In the genomic region with DNA sequence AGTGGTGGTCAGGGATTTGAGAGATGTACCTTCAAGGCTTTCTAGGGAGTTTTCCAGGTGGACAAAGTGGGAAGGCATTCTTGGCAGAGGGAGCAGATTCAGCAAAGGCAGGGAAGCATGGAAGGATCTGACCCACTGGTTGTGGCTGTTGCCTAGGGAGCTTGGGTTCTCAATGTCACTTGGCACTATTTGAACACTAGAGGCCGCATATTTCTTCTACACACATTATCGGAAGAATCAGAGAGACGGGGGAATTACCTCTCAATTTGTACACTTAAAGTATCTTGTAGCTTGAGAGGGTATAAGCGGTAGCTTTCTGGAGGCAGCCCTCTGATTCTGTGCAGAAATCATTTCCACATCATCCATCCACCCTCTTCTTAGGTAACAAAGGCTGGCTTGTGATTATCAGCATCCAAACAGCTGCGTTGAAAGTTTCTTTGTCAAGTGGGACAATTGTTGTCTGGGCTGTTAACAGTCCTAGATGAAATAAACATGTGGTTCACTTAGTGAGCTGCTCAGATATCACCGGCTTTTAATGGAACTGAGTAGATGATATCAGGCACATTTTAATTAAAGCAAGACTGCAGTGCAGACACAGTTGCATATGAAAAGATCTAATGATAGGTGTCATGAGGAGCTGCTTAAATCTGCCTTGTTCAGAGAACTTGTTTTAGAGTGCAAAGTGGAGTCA, we compare ENCODE assay signal across 10 cellular contexts. TPM values are rescaled to one million over a fixed set of nuclear protein-coding genes. Genes with fewer than 3 reads are reported as not detected.
A peak's percentile ranks its signal among the peaks of the same experiment; 100 is the strongest.
DNase-seq lines count a peak whose midpoint lies in the region; ATAC-seq and TF ChIP-seq lines count a peak whose summit lies in the region.
"Had no signal": no experiment of that assay in that cellular context is flagged by ENCODE, and none has a peak within 500 bp of the region (broad histone marks: within the 10 kb centered on the region; RNA-seq: fewer than 3 reads in every experiment).

No MANE protein-coding gene starts in this region.

- H3K9me3 ChIP-seq in BLaER1 treated with 17β-estradiol and CSF1 and Interleukin-3, amounts not matched to agents 10 nM and 100 nM (replicated peaks in 1 of 11), result 0 out of 22 replicates have a peak, but pooled peaks cover 0 to 1% (median 0%) of the 10 kb centered on the region in 11 experiments
- H3K9me3 ChIP-seq in HAP-1 (no peaks in the 10 kb centered on the region), tibial nerve (no peaks in the 10 kb centered on the region)
- H3K9me3 ChIP-seq: heart right ventricle had no signal

- H3K4me3 ChIP-seq in BLaER1 treated with 17β-estradiol and CSF1 and Interleukin-3, amounts not matched to agents 10 nM and 100 nM, result peak overlapping the region in 2 of 10 experiments; percentile 64 to 76; a peak in 1 of 20 replicates
- H3K4me3 ChIP-seq in HAP-1 (no peak overlapping the region; the same call in 1 of the 2 replicates), fibroblast of mammary gland (ENCODE audit: control insufficient read depth, low read depth, low read length) (no peak overlapping the region), tibial nerve (no peak overlapping the region)
- H3K4me3 ChIP-seq: heart right ventricle had no signal

- no peak overlapping the region for H3K9ac ChIP-seq in BLaER1 treated with 17β-estradiol and CSF1 and Interleukin-3, amounts not matched to agents 10 nM and 100 nM

- peak overlapping the region; percentile 92 to 100 (median 100); a peak in 21 of 22 replicates for H3K4me2 ChIP-seq in BLaER1 treated with 17β-estradiol and CSF1 and Interleukin-3, amounts not matched to agents 10 nM and 100 nM

- peaks cover 0 to 27% (median 13%) of the 10 kb centered on the region in 11 experiments; a peak in 7 of 22 replicates for H4K20me1 ChIP-seq in BLaER1 treated with 17β-estradiol and CSF1 and Interleukin-3, amounts not matched to agents 10 nM and 100 nM

- no peak overlapping the region for H3K4me3 Mint-ChIP-seq in stimulated activated memory B cell treated with anti-CD40 and anti-IgM and Interleukin-4, amounts not matched to agents 10 μg/mL and 1 μg/mL and 100 μg/mL, for 72 hours
- H3K4me3 Mint-ChIP-seq: IgD-negative memory B cell had no signal

- peaks cover 31 to 47% (median 43%) of the 10 kb centered on the region in 10 experiments for H3K4me1 ChIP-seq in BLaER1 treated with 17β-estradiol and CSF1 and Interleukin-3, amounts not matched to agents 10 nM and 100 nM
- H3K4me1 ChIP-seq in HAP-1 (peaks cover 21% of the 10 kb centered on the region), tibial nerve (peaks cover 0 to 26% (median 0%) of the 10 kb centered on the region in 4 donors)

- DNase-seq in HAP-1 (ENCODE audit: low spot score in 2 of 2) (peak; percentile 61 to 77), NCI-H524 treated with DMSO at 0.1 percent for 48 hours (lab: John Stamatoyannopoulos, UW) (peak; percentile 20), fibroblast of mammary gland (ENCODE audit: low read depth) (no peak), T-helper 9 cell (no peak), tibial nerve (ENCODE audit: low spot score in 2 of 2) (no peak), T1000 (lab: John Stamatoyannopoulos, UW) (no peak)
- DNase-seq: heart right ventricle had no signal

- H3K36me3 ChIP-seq in BLaER1 treated with 17β-estradiol and CSF1 and Interleukin-3, amounts not matched to agents 10 nM and 100 nM, result no peaks in the 10 kb centered on the region; a peak in 1 of 22 replicates
- H3K36me3 ChIP-seq in HAP-1 (replicated peaks) (no peaks in the 10 kb centered on the region), tibial nerve (no peaks in the 10 kb centered on the region)
- H3K36me3 ChIP-seq: heart right ventricle had no signal

- 16 to 30% methylated on average over 6 of the region's 6 CpGs for WGBS in tibial nerve, 2 donors

- peaks cover 64% of the 10 kb centered on the region for H3K27me3 Mint-ChIP-seq in stimulated activated memory B cell treated with anti-CD40 and anti-IgM and Interleukin-4, amounts not matched to agents 10 μg/mL and 1 μg/mL and 100 μg/mL, for 72 hours

- no peak overlapping the region for H3K27ac ChIP-seq in BLaER1 treated with 17β-estradiol and CSF1 and Interleukin-3, amounts not matched to agents 10 nM and 100 nM
- H3K27ac ChIP-seq in tibial nerve, result no peak overlapping the region
- H3K27ac ChIP-seq: heart right ventricle had no signal

- H3K27ac Mint-ChIP-seq in stimulated activated memory B cell treated with anti-CD40 and anti-IgM and Interleukin-4, amounts not matched to agents 10 μg/mL and 1 μg/mL and 100 μg/mL, for 72 hours, result no peak overlapping the region
- H3K27ac Mint-ChIP-seq: IgD-negative memory B cell had no signal

- H3K9me3 Mint-ChIP-seq in stimulated activated memory B cell treated with anti-CD40 and anti-IgM and Interleukin-4, amounts not matched to agents 10 μg/mL and 1 μg/mL and 100 μg/mL, for 72 hours, result no peaks in the 10 kb centered on the region

- peaks cover 48 to 56% (median 52%) of the 10 kb centered on the region in 11 experiments for H3K27me3 ChIP-seq in BLaER1 treated with 17β-estradiol and CSF1 and Interleukin-3, amounts not matched to agents 10 nM and 100 nM
- peaks cover 25% of the 10 kb centered on the region; the same call in 1 of the 2 replicates for H3K27me3 ChIP-seq in HAP-1 (ENCODE audit: low read depth)
- peaks cover 0 to 60% of the 10 kb centered on the region in 2 donors for H3K27me3 ChIP-seq in tibial nerve

- peaks cover 9% of the 10 kb centered on the region for H3K4me1 Mint-ChIP-seq in stimulated activated memory B cell treated with anti-CD40 and anti-IgM and Interleukin-4, amounts not matched to agents 10 μg/mL and 1 μg/mL and 100 μg/mL, for 72 hours

- in situ Hi-C loops in HAP-1 (cut with MboI; ENCODE audit: low sequenced_read_pairs), result loop anchor here (25.0 kb wide), 1 partner anchor 840 kb away; no protein-coding TSS in a partner anchor

- TF ChIP-seq CTCF in fibroblast of mammary gland (conservative IDR thresholded peaks at IDR 0.05; ENCODE audit: control insufficient read depth, insufficient read depth, low read depth, low read length) (peak; percentile 19), tibial nerve (IDR thresholded peaks at IDR 0.05) (no peak)

- TF ChIP-seq POLR2A in tibial nerve (IDR thresholded peaks at IDR 0.05), result no peak

- no peak for ATAC-seq in stimulated activated memory B cell treated with anti-CD40 and anti-IgM and Interleukin-4, amounts not matched to agents 10 μg/mL and 1 μg/mL and 100 μg/mL, for 72 hours
- ATAC-seq: heart right ventricle had no signal

- TF ChIP-seq EP300 in tibial nerve (IDR thresholded peaks at IDR 0.05), result no peak

- no peaks in the 10 kb centered on the region for H3K36me3 Mint-ChIP-seq in stimulated activated memory B cell treated with anti-CD40 and anti-IgM and Interleukin-4, amounts not matched to agents 10 μg/mL and 1 μg/mL and 100 μg/mL, for 72 hours
- H3K36me3 Mint-ChIP-seq: IgD-negative memory B cell had no signal

RNA-seq across cellular contexts. Expression of a gene that starts 2.6 kb away (rescaled TPM):
- total RNA-seq in tibial nerve, result not detected
- total RNA-seq: heart right ventricle had no signal

Comparison
In these comparisons a context has a peak if more than half of its experiments do, and no peak if none do; other contexts are left out.
1. DNase-seq: peak in HAP-1 (2 of 2) and NCI-H524 treated with DMSO at 0.1 percent for 48 hours (single experiment); none in fibroblast of mammary gland (single experiment), T-helper 9 cell (single experiment), tibial nerve (0 of 2) and T1000 (single experiment).